ENCODE assay signal across 11 cellular contexts in genomic region chr6:31877651-31878161, GRCh38. TPM values are rescaled to one million over a fixed set of nuclear protein-coding genes. Genes with fewer than 3 reads are reported as not detected.
DNase-seq lines count a peak whose midpoint lies in the region; FAIRE-seq and TF ChIP-seq lines count a peak whose summit lies in the region.
"Had no signal": no experiment of that assay in that cellular context is flagged by ENCODE, and none has a peak within 500 bp of the region (broad histone marks: within the 10 kb centered on the region; RNA-seq: fewer than 3 reads in every experiment).

No MANE protein-coding gene starts in this region.

- H3K9me3 ChIP-seq in kidney (ENCODE audit: control insufficient read depth in 1 of 2, low read length in 2 of 2) (no peaks in the 10 kb centered on the region), sigmoid colon (no peaks in the 10 kb centered on the region)
- H3K9me3 ChIP-seq in CD4-positive, alpha-beta memory T cell (ENCODE audit: control insufficient read depth in 1 of 2, low read length in 2 of 2): no peaks in the 10 kb centered on the region

- H3K4me1 Mint-ChIP-seq in CD4-positive, alpha-beta memory T cell: peaks cover 0 to 6% (median 2%) of the 10 kb centered on the region in 4 donors
- H3K4me1 Mint-ChIP-seq: CD8-positive, alpha-beta memory T cell had no signal

- H3K27me3 Mint-ChIP-seq in CD4-positive, alpha-beta memory T cell: no peaks in the 10 kb centered on the region
- H3K27me3 Mint-ChIP-seq: CD8-positive, alpha-beta memory T cell had no signal

- peak overlapping the region in 1 of 2 donors; percentile 56 for H3K9ac ChIP-seq in kidney (ENCODE audit: low read length in 2 of 2)

- TF ChIP-seq POLR2A in sigmoid colon (IDR thresholded peaks at IDR 0.05): peak in 1 of 2 donors; percentile 71

- H3K4me1 ChIP-seq in kidney (ENCODE audit: control insufficient read depth in 1 of 2, insufficient read depth in 1 of 2, low read depth in 1 of 2, low read length in 2 of 2) (peaks cover 0 to 8% of the 10 kb centered on the region in 2 donors), sigmoid colon (peaks cover 0 to 10% (median 4%) of the 10 kb centered on the region in 4 donors)
- no peaks in the 10 kb centered on the region for H3K4me1 ChIP-seq in CD4-positive, alpha-beta memory T cell (ENCODE audit: insufficient read depth, low read length)

- POLR2A ChIA-PET in CD4-positive, alpha-beta memory T cell (lab: Charles Lee; ENCODE audit: partially characterized antibody): no interaction called here

- H3K9me3 Mint-ChIP-seq in CD4-positive, alpha-beta memory T cell: peaks cover 0 to 2% (median 0%) of the 10 kb centered on the region in 8 donors
- H3K9me3 Mint-ChIP-seq: CD8-positive, alpha-beta memory T cell had no signal

- H3K27ac ChIP-seq in kidney (ENCODE audit: low read depth in 2 of 2, low read length in 2 of 2) (peak overlapping the region; percentile 75 to 87), sigmoid colon (peak overlapping the region in 2 of 4 donors; percentile 27 to 40)
- no peak overlapping the region for H3K27ac ChIP-seq in CD4-positive, alpha-beta memory T cell (ENCODE audit: low read depth, low read length)
- H3K27ac ChIP-seq: brain microvascular endothelial cell had no signal

- CTCF ChIA-PET in CD4-positive, alpha-beta memory T cell (lab: Charles Lee; ENCODE audit: partially characterized antibody): interaction anchor here (0.7 kb wide), 1 partner anchor 10 kb away, joined by 3 read pairs; no protein-coding TSS in a partner anchor

- intact Hi-C loops in kidney (cut with DNase I): no loop called here
- intact Hi-C loops in sigmoid colon (cut with DNase I): no loop called here
- intact Hi-C loops in CD4-positive, alpha-beta memory T cell (cut with micrococcal nuclease): no loop called here

- WGBS in sigmoid colon, 2 donors: 13 to 60% methylated on average over 10 of the region's 10 CpGs

- peaks cover 11 to 19% of the 10 kb centered on the region in 2 donors for H3K36me3 ChIP-seq in kidney (ENCODE audit: control insufficient read depth in 1 of 2, insufficient read depth in 2 of 2, low read length in 2 of 2)
- H3K36me3 ChIP-seq in sigmoid colon: peaks cover 23 to 34% (median 28%) of the 10 kb centered on the region in 4 donors
- peaks cover 30% of the 10 kb centered on the region for H3K36me3 ChIP-seq in CD4-positive, alpha-beta memory T cell (ENCODE audit: insufficient read depth, low read length)

- H3K4me3 ChIP-seq in kidney (ENCODE audit: low read length in 2 of 2) (peak overlapping the region; percentile 41 to 56), sigmoid colon (peak overlapping the region in 1 of 4 donors; percentile 3)
- no peak overlapping the region for H3K4me3 ChIP-seq in CD4-positive, alpha-beta memory T cell (ENCODE audit: low read length in 2 of 2)

- H3K36me3 Mint-ChIP-seq in CD4-positive, alpha-beta memory T cell: peaks cover 24 to 30% of the 10 kb centered on the region in 2 donors

- no peak for TF ChIP-seq CTCF in kidney (IDR thresholded peaks at IDR 0.05; ENCODE audit: borderline replicate concordance, extremely low read depth, insufficient read depth)
- TF ChIP-seq CTCF in sigmoid colon (IDR thresholded peaks at IDR 0.05): no peak

- no peak for TF ChIP-seq EP300 in sigmoid colon (IDR thresholded peaks at IDR 0.05)

- no peak overlapping the region for H3K4me3 Mint-ChIP-seq in CD4-positive, alpha-beta memory T cell
- H3K4me3 Mint-ChIP-seq: CD8-positive, alpha-beta memory T cell had no signal

- no peaks in the 10 kb centered on the region for H3K27me3 ChIP-seq in sigmoid colon
- no peaks in the 10 kb centered on the region for H3K27me3 ChIP-seq in CD4-positive, alpha-beta memory T cell (ENCODE audit: insufficient read depth, low read length)
- H3K27me3 ChIP-seq: brain microvascular endothelial cell had no signal

- DNase-seq in Daoy (ENCODE audit: low read depth): peak; percentile 4
- peak; percentile 38 for DNase-seq in NCI-H2196 treated with DMSO at 0.1 percent for 48 hours (lab: John Stamatoyannopoulos, UW; ENCODE audit: unreplicated experiment)
- DNase-seq in kidney: peak; percentile 90
- peak; percentile 52 for DNase-seq in sigmoid colon
- no peak for DNase-seq in GDM1 (lab: John Stamatoyannopoulos, UW)
- no peak for DNase-seq in pons (ENCODE audit: low spot score)
- no peak for DNase-seq in CD4-positive, alpha-beta memory T cell
- DNase-seq: activated CD4-positive, CD25-positive, alpha-beta regulatory T cell treated with anti-CD3 and anti-CD28 coated beads, Interleukin-2, amount 50 U/mL, for 72 hours; brain microvascular endothelial cell; CD8-positive, alpha-beta memory T cell; mesenchymal stem cell had no signal

- H3K27ac Mint-ChIP-seq in CD4-positive, alpha-beta memory T cell: no peak overlapping the region

- no peak for FAIRE-seq in kidney (lab: Jason Lieb, UNC)

RNA-seq across cellular contexts. Expression of gene SLC44A4, which starts 1.1 kb away (rescaled TPM):
- not detected in 2 replicates for total RNA-seq in Daoy (2014; rRNA removed; shearing (Covaris generic))
- total RNA-seq in kidney: 137 TPM
- 37.4 TPM for polyA plus RNA-seq in kidney (ENCODE audit: insufficient read depth, low read depth, low replicate concordance)
- total RNA-seq in sigmoid colon: 1 to 10 TPM in 2 of 4 donors, not detected in 2; 1.4 to 8.0 TPM
- polyA plus RNA-seq in sigmoid colon: 100 to 1,000 TPM in 2 of 3 donors, 10 to 100 TPM in 1; 78.1 to 252 (median 106) TPM
- not detected for total RNA-seq in CD4-positive, alpha-beta memory T cell
- under 1 TPM in 1 of 2 donors, not detected in 1; 0.11 TPM for polyA plus RNA-seq in CD4-positive, alpha-beta memory T cell
- total RNA-seq: CD8-positive, alpha-beta memory T cell had no signal
- polyA plus RNA-seq: CD8-positive, alpha-beta memory T cell had no signal

RNA-seq across cellular contexts. Expression of gene NEU1, which starts 15.1 kb away (rescaled TPM):
- 46.6 and 51.0 TPM in 2 replicates for total RNA-seq in Daoy (2014; rRNA removed; shearing (Covaris generic))
- total RNA-seq in kidney: 66.9 TPM
- polyA plus RNA-seq in kidney (ENCODE audit: insufficient read depth, low read depth, low replicate concordance): 131 TPM
- total RNA-seq in sigmoid colon: 10 to 100 TPM; 31.3 to 43.2 (median 33.6) TPM
- 10 to 100 TPM; 15.0 to 41.1 (median 31.9) TPM for polyA plus RNA-seq in sigmoid colon
- 10 to 100 TPM; 19.6 to 21.1 TPM for total RNA-seq in CD4-positive, alpha-beta memory T cell
- 10 to 100 TPM; 22.5 to 23.4 TPM for polyA plus RNA-seq in CD4-positive, alpha-beta memory T cell

RNA-seq across cellular contexts. Expression of gene EHMT2, which starts 19.8 kb away (rescaled TPM):
- 72.8 and 80.6 TPM in 2 replicates for total RNA-seq in Daoy (2014; rRNA removed; shearing (Covaris generic))
- total RNA-seq in kidney (40.5 TPM), sigmoid colon (10 to 100 TPM; 31.3 to 34.3 (median 33.8) TPM)
- polyA plus RNA-seq in kidney (ENCODE audit: insufficient read depth, low read depth, low replicate concordance) (35.3 TPM), sigmoid colon (10 to 100 TPM; 11.8 to 45.0 (median 17.4) TPM)
- 10 to 100 TPM; 79.1 to 82.1 TPM for total RNA-seq in CD4-positive, alpha-beta memory T cell
- polyA plus RNA-seq in CD4-positive, alpha-beta memory T cell: 10 to 100 TPM; 24.1 to 47.9 TPM

RNA-seq across cellular contexts. Expression of gene ZBTB12, which starts 24.2 kb away (rescaled TPM):
- total RNA-seq in Daoy (2014; rRNA removed; shearing (Covaris generic)): 7.5 and 9.8 TPM in 2 replicates
- total RNA-seq in kidney: 3.4 TPM
- polyA plus RNA-seq in kidney (ENCODE audit: insufficient read depth, low read depth, low replicate concordance): 2.5 TPM
- total RNA-seq in sigmoid colon: 1 to 10 TPM in 3 of 4 donors, under 1 TPM in 1; 0.83 to 2.1 (median 1.1) TPM
- polyA plus RNA-seq in sigmoid colon: 1 to 10 TPM in 2 of 3 donors, under 1 TPM in 1; 0.92 to 4.3 (median 1.2) TPM
- total RNA-seq in CD4-positive, alpha-beta memory T cell: 1 to 10 TPM; 2.4 to 2.5 TPM
- not detected for polyA plus RNA-seq in CD4-positive, alpha-beta memory T cell
- polyA plus RNA-seq: CD8-positive, alpha-beta memory T cell had no signal

RNA-seq across cellular contexts. Expression of gene C2, which starts 49.8 kb away (rescaled TPM):
- total RNA-seq in Daoy (2014; rRNA removed; shearing (Covaris generic)): 0.24 and 1.5 TPM in 2 replicates
- total RNA-seq in kidney: 38.7 TPM
- polyA plus RNA-seq in kidney (ENCODE audit: insufficient read depth, low read depth, low replicate concordance): 84.0 TPM
- 10 to 100 TPM in 3 of 4 donors, 1 to 10 TPM in 1; 4.9 to 17.7 (median 13.6) TPM for total RNA-seq in sigmoid colon
- polyA plus RNA-seq in sigmoid colon: 10 to 100 TPM; 10.2 to 39.2 (median 23.1) TPM
- 1 to 10 TPM; 2.1 to 3.2 TPM for total RNA-seq in CD4-positive, alpha-beta memory T cell
- not detected for polyA plus RNA-seq in CD4-positive, alpha-beta memory T cell
- polyA plus RNA-seq: CD8-positive, alpha-beta memory T cell had no signal

Comparison
In these comparisons a context has a peak if more than half of its experiments do, and no peak if none do; other contexts are left out.
1. DNase-seq: peak in Daoy (single experiment), NCI-H2196 treated with DMSO at 0.1 percent for 48 hours (single experiment), kidney (single experiment) and sigmoid colon (single experiment); none in GDM1 (single experiment), pons (single experiment) and CD4-positive, alpha-beta memory T cell (0 of 5).
2. H3K4me3 ChIP-seq: peak in kidney (2 of 2); none in CD4-positive, alpha-beta memory T cell (0 of 2).
3. RNA of gene SLC44A4, which starts 1.1 kb away (total RNA-seq): 137 TPM in kidney (single experiment); 1.4 to 8.0 TPM in sigmoid colon, not detected in Daoy and not detected in CD4-positive, alpha-beta memory T cell; every median in the first group is over 10 times any median in the second.